In the genomic region with DNA sequence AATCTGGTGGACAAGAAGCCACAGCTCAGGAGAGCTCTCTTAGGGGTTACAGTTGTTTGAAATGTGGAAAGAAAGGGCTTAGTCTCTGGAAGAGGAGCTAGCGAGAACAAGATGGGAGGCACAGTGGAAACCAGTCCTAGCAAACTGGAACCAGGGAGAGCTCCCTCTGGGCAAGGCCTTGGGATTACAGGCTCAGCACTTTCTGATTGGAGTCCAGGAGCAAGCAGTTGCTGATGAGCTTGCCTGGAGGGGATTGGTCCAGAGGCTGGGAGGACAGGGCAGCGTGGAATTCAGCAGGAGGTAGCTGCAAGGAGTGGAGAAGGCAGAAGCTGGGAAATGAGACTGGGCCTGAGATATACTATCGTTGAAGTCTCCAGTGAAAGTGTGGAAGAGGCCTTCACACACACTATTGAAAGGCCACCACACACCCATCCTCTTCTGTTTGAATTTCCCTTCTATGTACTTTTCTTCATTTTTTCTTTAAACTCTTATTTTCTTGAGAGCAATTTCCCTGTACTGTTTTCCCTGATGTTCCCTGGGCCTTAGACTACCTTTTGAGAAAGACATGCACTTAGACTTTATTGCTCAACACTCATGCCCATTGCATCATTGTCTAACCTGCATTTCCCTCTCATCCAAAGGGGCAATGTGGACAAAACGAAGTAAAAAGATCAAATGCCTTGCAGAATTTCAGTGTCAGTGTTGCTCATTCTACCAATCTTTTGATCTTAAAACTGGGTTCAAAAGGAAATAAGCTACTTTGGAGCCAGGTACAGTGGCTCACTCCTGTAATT, we compare ENCODE assay signal across 15 cellular contexts. TPM values are rescaled to one million over a fixed set of nuclear protein-coding genes. Genes with fewer than 3 reads are reported as not detected.
DNase-seq lines count a peak whose midpoint lies in the region; ATAC-seq and TF ChIP-seq lines count a peak whose summit lies in the region.
"Had no signal": no experiment of that assay in that cellular context is flagged by ENCODE, and none has a peak within 500 bp of the region (broad histone marks: within the 10 kb centered on the region; RNA-seq: fewer than 3 reads in every experiment).

No MANE protein-coding gene starts in this region.

- no peak overlapping the region for H2AFZ ChIP-seq in trophoblast cell (ENCODE audit: insufficient read depth, low read length, poor library complexity)

- no peaks in the 10 kb centered on the region for H3K9me3 Mint-ChIP-seq in MCF 10A (ENCODE audit: unreplicated experiment)
- no peaks in the 10 kb centered on the region for H3K9me3 Mint-ChIP-seq in activated naive CD8-positive, alpha-beta T cell treated with anti-CD3 and anti-CD28 coated beads, Interleukin-2, amount 50 U/mL, for 24 hours
- H3K9me3 Mint-ChIP-seq: activated T-helper 17 cell treated with anti-CD3 and anti-CD28 coated beads, Interleukin-2, amount 50 U/mL, for 72 hours had no signal

- peaks cover 29% of the 10 kb centered on the region for H3K27me3 Mint-ChIP-seq in MCF 10A (ENCODE audit: insufficient read depth, unreplicated experiment)
- H3K27me3 Mint-ChIP-seq in activated naive CD8-positive, alpha-beta T cell treated with anti-CD3 and anti-CD28 coated beads, Interleukin-2, amount 50 U/mL, for 24 hours = peaks cover 19% of the 10 kb centered on the region

- H4K8ac ChIP-seq in trophoblast cell (ENCODE audit: low read depth, low read length) = no peak overlapping the region

- TF ChIP-seq POLR2A in breast epithelium (IDR thresholded peaks at IDR 0.05) = no peak

- ATAC-seq in RWPE2 (ENCODE audit: low read depth) = no peak
- ATAC-seq in activated naive CD8-positive, alpha-beta T cell treated with anti-CD3 and anti-CD28 coated beads, Interleukin-2, amount 50 U/mL, for 24 hours = no peak
- ATAC-seq: activated T-helper 17 cell treated with anti-CD3 and anti-CD28 coated beads, Interleukin-2, amount 50 U/mL, for 72 hours had no signal

- no peak overlapping the region for H3K9ac ChIP-seq in trophoblast cell (ENCODE audit: low read length)

- H3K18ac ChIP-seq in trophoblast cell (ENCODE audit: low read length) = no peak overlapping the region

- H3K4me3 ChIP-seq in breast epithelium = no peak overlapping the region
- no peak overlapping the region for H3K4me3 ChIP-seq in RWPE2 (ENCODE audit: severe bottlenecking)
- no peak overlapping the region for H3K4me3 ChIP-seq in trophoblast cell (ENCODE audit: low read depth, low read length)
- H3K4me3 ChIP-seq: Peyer's patch had no signal

- POLR2A ChIA-PET in MCF 10A (lab: Yijun Ruan, JAX) = interaction anchor here (0.7 to 4.9 kb wide), 5 partner anchors 9 to 58 kb away, joined by 4 to 57 read pairs (median 7); a partner anchor contains a TSS

- peak overlapping the region; percentile 62 for H2BK12ac ChIP-seq in trophoblast cell (ENCODE audit: low read length)

- H3K27ac ChIP-seq in breast epithelium (no peak overlapping the region), RWPE2 (ENCODE audit: poor library complexity, severe bottlenecking) (peak overlapping the region; percentile 40), trophoblast cell (ENCODE audit: low read depth, low read length) (peak overlapping the region; percentile 21)
- H3K27ac ChIP-seq: Peyer's patch had no signal

- H3K23ac ChIP-seq in trophoblast cell (ENCODE audit: low read length) = no peak overlapping the region

- H3K79me2 ChIP-seq in trophoblast cell (ENCODE audit: control insufficient read depth, insufficient read depth, low read length, poor library complexity) = no peaks in the 10 kb centered on the region

- H3K14ac ChIP-seq in trophoblast cell (ENCODE audit: low read length) = no peak overlapping the region

- H3K36me3 Mint-ChIP-seq in MCF 10A (ENCODE audit: insufficient read depth, unreplicated experiment) = no peaks in the 10 kb centered on the region
- peaks cover 4% of the 10 kb centered on the region for H3K36me3 Mint-ChIP-seq in activated naive CD8-positive, alpha-beta T cell treated with anti-CD3 and anti-CD28 coated beads, Interleukin-2, amount 50 U/mL, for 24 hours (ENCODE audit: low read depth)
- H3K36me3 Mint-ChIP-seq: brain had no signal

- H3K79me1 ChIP-seq in trophoblast cell (ENCODE audit: low read length) = peaks cover 7% of the 10 kb centered on the region

- no peak for TF ChIP-seq CTCF in MCF 10A (IDR thresholded peaks at IDR 0.05; ENCODE audit: unreplicated experiment)
- TF ChIP-seq CTCF in breast epithelium (IDR thresholded peaks at IDR 0.05) = no peak
- no peak for TF ChIP-seq CTCF in RWPE2 (IDR thresholded peaks at IDR 0.05; ENCODE audit: poor library complexity, severe bottlenecking)

- no CpG with 5 or more reads among the region's 4 CpGs for WGBS in trophoblast cell (ENCODE audit: extremely low coverage, insufficient coverage, insufficient read length)

- H3K4me2 ChIP-seq in trophoblast cell (ENCODE audit: low read length) = no peak overlapping the region

- peaks cover 19% of the 10 kb centered on the region for H3K4me1 Mint-ChIP-seq in MCF 10A (ENCODE audit: insufficient read depth, unreplicated experiment)
- peaks cover 46% of the 10 kb centered on the region for H3K4me1 Mint-ChIP-seq in activated naive CD8-positive, alpha-beta T cell treated with anti-CD3 and anti-CD28 coated beads, Interleukin-2, amount 50 U/mL, for 24 hours

- no peak overlapping the region for H2BK5ac ChIP-seq in trophoblast cell (ENCODE audit: low read depth, low read length, poor library complexity)

- peak overlapping the region; percentile 91 for H3K27ac Mint-ChIP-seq in MCF 10A (ENCODE audit: low read depth, unreplicated experiment)
- H3K27ac Mint-ChIP-seq in activated naive CD8-positive, alpha-beta T cell treated with anti-CD3 and anti-CD28 coated beads, Interleukin-2, amount 50 U/mL, for 24 hours = no peak overlapping the region
- H3K27ac Mint-ChIP-seq: activated T-helper 17 cell treated with anti-CD3 and anti-CD28 coated beads, Interleukin-2, amount 50 U/mL, for 72 hours; brain; T-helper 2 cell treated with Interferon-gamma antibody and Interleukin-4, amounts not matched to agents 5 μg/mL and 100 μg/mL, for 36 hours had no signal

- no peak overlapping the region for H3K4ac ChIP-seq in trophoblast cell (ENCODE audit: low read depth, low read length)

- in situ Hi-C loops in G401 (cut with HindIII; ENCODE audit: low sequenced_read_pairs) = no loop called here

- H3K4me1 ChIP-seq in breast epithelium (no peaks in the 10 kb centered on the region), RWPE2 (ENCODE audit: insufficient read depth, poor library complexity, severe bottlenecking) (no peaks in the 10 kb centered on the region), trophoblast cell (ENCODE audit: control insufficient read depth in 1 of 2, insufficient read depth in 2 of 2, low read length in 2 of 2) (peaks cover 5 to 13% of the 10 kb centered on the region in 2 experiments)
- H3K4me1 ChIP-seq: Peyer's patch had no signal

- DNase-seq in MCF 10A (ENCODE audit: unreplicated experiment) (peak; percentile 28), breast epithelium (ENCODE audit: low spot score in 2 of 2) (no peak), RWPE2 (ENCODE audit: low spot score) (no peak), fibroblast of peridontal ligament (ENCODE audit: extremely low read depth) (peak; percentile 4), trophoblast cell (peak; percentile 67 to 92), G401 (ENCODE audit: low spot score) (no peak)
- no peak for DNase-seq in activated naive CD8-positive, alpha-beta T cell treated with anti-CD3 and anti-CD28 coated beads, Interleukin-2, amount 50 U/mL, for 24 hours
- no peak for DNase-seq in activated CD8-positive, alpha-beta memory T cell treated with anti-CD3 and anti-CD28 coated beads, Interleukin-2, amount 50 U/mL, for 48 hours
- DNase-seq: activated CD4-positive, alpha-beta T cell treated with anti-CD3 and anti-CD28 coated beads, Interleukin-2, amount 50 U/mL, for 48 hours; DMS153; Peyer's patch; stimulated activated CD4-positive, alpha-beta T cell treated with anti-CD3 and anti-CD28 coated beads, Interleukin-2, amount 100 ng/mL, for 24 hours had no signal

- H2BK120ac ChIP-seq in trophoblast cell (ENCODE audit: insufficient read depth, low read length, poor library complexity) = no peak overlapping the region

- H3K9me3 ChIP-seq in breast epithelium (no peaks in the 10 kb centered on the region), RWPE2 (ENCODE audit: severe bottlenecking) (no peaks in the 10 kb centered on the region), trophoblast cell (ENCODE audit: insufficient read depth, low read depth, low read length) (peaks cover 2% of the 10 kb centered on the region)
- H3K9me3 ChIP-seq: Peyer's patch had no signal

- no peak overlapping the region for H4K12ac ChIP-seq in trophoblast cell (ENCODE audit: low read depth, low read length)

- intact Hi-C loops in MCF 10A (cut with micrococcal nuclease) = no loop called here
- intact Hi-C loops in breast epithelium (cut with DNase I; ENCODE audit: low total_unique reads) = no loop called here

- H4K91ac ChIP-seq in trophoblast cell (ENCODE audit: low read depth, low read length) = peak overlapping the region; percentile 39

- H3K27me3 ChIP-seq in breast epithelium (no peaks in the 10 kb centered on the region), RWPE2 (ENCODE audit: insufficient read depth, poor library complexity, severe bottlenecking) (peaks cover 5% of the 10 kb centered on the region), trophoblast cell (ENCODE audit: insufficient read depth, low read length) (no peaks in the 10 kb centered on the region)
- H3K27me3 ChIP-seq: Peyer's patch had no signal

- CTCF ChIA-PET in MCF 10A (lab: Yijun Ruan, JAX) = interaction anchor here (0.7 to 2.9 kb wide), 6 partner anchors 15 to 534 kb away, joined by 3 to 10 read pairs (median 4); no protein-coding TSS in a partner anchor

- H3K36me3 ChIP-seq in breast epithelium (no peaks in the 10 kb centered on the region), RWPE2 (ENCODE audit: low read depth) (no peaks in the 10 kb centered on the region), trophoblast cell (ENCODE audit: control insufficient read depth in 1 of 2, insufficient read depth in 2 of 2, low read length in 2 of 2) (no peaks in the 10 kb centered on the region)
- H3K36me3 ChIP-seq: Peyer's patch had no signal

- no peak overlapping the region for H3K4me3 Mint-ChIP-seq in MCF 10A (ENCODE audit: unreplicated experiment)
- no peak overlapping the region for H3K4me3 Mint-ChIP-seq in activated naive CD8-positive, alpha-beta T cell treated with anti-CD3 and anti-CD28 coated beads, Interleukin-2, amount 50 U/mL, for 24 hours
- H3K4me3 Mint-ChIP-seq: brain; T-helper 2 cell treated with Interferon-gamma antibody and Interleukin-4, amounts not matched to agents 5 μg/mL and 100 μg/mL, for 36 hours had no signal

- BruUV-seq in MCF 10A (replicated peaks; lab: Mats Ljungman, UMichigan) = no TSS peak

- no peak overlapping the region for H2AK5ac ChIP-seq in trophoblast cell (ENCODE audit: low read length)

RNA-seq across cellular contexts. Expression of a gene that starts 57.8 kb away (rescaled TPM):
- total RNA-seq in MCF 10A (2022) = 9.6 and 14.3 TPM in 2 replicates
- total RNA-seq in breast epithelium = 10 to 100 TPM; 11.8 to 22.4 (median 20.2) TPM
- 7.8 and 8.4 TPM in 2 replicates for polyA plus RNA-seq in trophoblast cell (2013)
- total RNA-seq in G401 (2014; rRNA removed; shearing (Covaris generic)) = 11.6 and 19.4 TPM in 2 replicates

Comparison
In these comparisons a context has a peak if more than half of its experiments do, and no peak if none do; other contexts are left out.
1. DNase-seq: peak in MCF 10A (single experiment), fibroblast of peridontal ligament (single experiment) and trophoblast cell (2 of 2); none in breast epithelium (0 of 2), RWPE2 (single experiment), G401 (single experiment), activated naive CD8-positive, alpha-beta T cell treated with anti-CD3 and anti-CD28 coated beads, Interleukin-2, amount 50 U/mL, for 24 hours (single experiment) and activated CD8-positive, alpha-beta memory T cell treated with anti-CD3 and anti-CD28 coated beads, Interleukin-2, amount 50 U/mL, for 48 hours (single experiment).
2. H3K27ac ChIP-seq: peak in RWPE2 (single experiment) and trophoblast cell (single experiment); none in breast epithelium (0 of 2).